ENCODE assay signal across 18 cellular contexts in genomic region chr15:44149224-44149623, GRCh38. TPM values are rescaled to one million over a fixed set of nuclear protein-coding genes. Genes with fewer than 3 reads are reported as not detected.
DNase-seq lines count a peak whose midpoint lies in the region; ATAC-seq, FAIRE-seq and TF ChIP-seq lines count a peak whose summit lies in the region.
"Had no signal": no experiment of that assay in that cellular context is flagged by ENCODE, and none has a peak within 500 bp of the region (broad histone marks: within the 10 kb centered on the region; RNA-seq: fewer than 3 reads in every experiment).

No MANE protein-coding gene starts in this region.

- no peak overlapping the region for H3K9ac ChIP-seq in PC-3 (ENCODE audit: low read length)

- ATAC-seq in A549 = no peak
- ATAC-seq in PC-3 = no peak

- TF ChIP-seq POLR2A in A549 (IDR thresholded peaks at IDR 0.05; ENCODE audit: low read length) = no peak

- no peaks in the 10 kb centered on the region for H3K9me3 ChIP-seq in A549
- no peaks in the 10 kb centered on the region for H3K9me3 ChIP-seq in PC-3 (ENCODE audit: low read length)
- H3K9me3 ChIP-seq: HAP-1 had no signal

- POLR2A ChIA-PET in A549 (lab: Yijun Ruan, JAX) (no interaction called here), PC-3 (lab: Charles Lee; ENCODE audit: unreplicated experiment) (no interaction called here)

- no peaks in the 10 kb centered on the region for H3K27me3 ChIP-seq in PC-3 (ENCODE audit: low read length)

- H3K27ac ChIP-seq in A549 (no peak overlapping the region), PC-3 (ENCODE audit: low read length) (peak overlapping the region; percentile 34; the same call in 1 of the 2 replicates)

- H3K4me3 ChIP-seq in A549 = no peak overlapping the region
- H3K4me3 ChIP-seq in PC-3 (ENCODE audit: low read length) = no peak overlapping the region
- H3K4me3 ChIP-seq: HAP-1 had no signal

- no peaks in the 10 kb centered on the region for H3K9me2 ChIP-seq in PC-3 (replicated peaks; ENCODE audit: low read length)

- TF ChIP-seq EP300 in A549 (IDR thresholded peaks at IDR 0.05) = no peak

- H3K4me1 ChIP-seq in A549 (peaks cover 4% of the 10 kb centered on the region; the same call in 1 of the 3 replicates), PC-3 (ENCODE audit: insufficient read depth, low read length) (peaks cover 28% of the 10 kb centered on the region)

- H4K20me1 ChIP-seq in PC-3 (ENCODE audit: low read length) = no peaks in the 10 kb centered on the region

- DNase-seq in A549 (ENCODE audit: low read depth in 1 of 2, low spot score in 1 of 2) = no peak
- DNase-seq in PC-3 = no peak
- no peak for DNase-seq in frontal cortex (ENCODE audit: low spot score in 2 of 2)
- no peak for DNase-seq in DMS114 treated with DMSO at 0.1 percent for 48 hours (lab: John Stamatoyannopoulos, UW; ENCODE audit: unreplicated experiment)
- no peak for DNase-seq in stimulated activated CD4-positive, alpha-beta T cell treated with anti-CD3 and anti-CD28 coated beads, Interleukin-15, amount 100 ng/mL, for 24 hours
- DNase-seq in activated CD8-positive, alpha-beta memory T cell treated with anti-CD3 and anti-CD28 coated beads, Interleukin-2, amount 50 U/mL, for 4 hours = no peak
- DNase-seq: ACHN; C1 segment of cervical spinal cord; Calu3; CD4-positive, alpha-beta memory T cell; COR-L47; DMS153; DND-41; GOT3; HFFc6 had no signal

- H3F3A ChIP-seq in PC-3 (ENCODE audit: low read length, unreplicated experiment) = peaks cover 5% of the 10 kb centered on the region

- no peak overlapping the region for H3K4me2 ChIP-seq in A549
- peak overlapping the region; percentile 64 for H3K4me2 ChIP-seq in PC-3 (ENCODE audit: low read length)

- BruUV-seq in PC-3 (replicated peaks; lab: Mats Ljungman, UMichigan) = no TSS peak

- H3K79me2 ChIP-seq in PC-3 (ENCODE audit: low read length) = peaks cover 6% of the 10 kb centered on the region; the same call in 1 of the 2 replicates

- no peak overlapping the region for H2AFZ ChIP-seq in PC-3 (ENCODE audit: low read length)

- intact Hi-C loops in PC-3 (cut with micrococcal nuclease) = no loop called here

- no peak for TF ChIP-seq CTCF in A549 (IDR thresholded peaks at IDR 0.05)
- TF ChIP-seq CTCF in PC-3 (conservative IDR thresholded peaks at IDR 0.05; ENCODE audit: low read depth, low read length) = no peak

- no peaks in the 10 kb centered on the region for H3K36me3 ChIP-seq in PC-3 (ENCODE audit: low read depth, low read length)
- H3K36me3 ChIP-seq: HAP-1 had no signal

- WGBS in A549 (ENCODE audit: missing lambda C conversion rate) = 86% methylated on average over 1 of the region's 1 CpG

- CTCF ChIA-PET in A549 (lab: Yijun Ruan, JAX) (interaction anchor here (0.6 kb wide), 1 partner anchor 20 kb away, joined by 3 read pairs; no protein-coding TSS in a partner anchor), PC-3 (lab: Charles Lee) (no interaction called here)

- TF ChIP-seq RAD21 in A549 (conservative IDR thresholded peaks at IDR 0.05 in 1 of 2, IDR thresholded peaks at IDR 0.05 in 1 of 2) = no peak

- FAIRE-seq in A549 (lab: Jason Lieb, UNC) (no peak), frontal cortex (lab: Jason Lieb, UNC) (peak; percentile 69)
- FAIRE-seq: GM12892, H54 had no signal

TF ChIP-seq in A549, 52 proteins besides CTCF, POLR2A, EP300 and RAD21:
- no peak for TF ChIP-seq CEBPB (IDR thresholded peaks at IDR 0.05)
- TF ChIP-seq FOSB (CRISPR knock-in tag; IDR thresholded peaks at IDR 0.05) = no peak
- TF ChIP-seq, protein P1, sequence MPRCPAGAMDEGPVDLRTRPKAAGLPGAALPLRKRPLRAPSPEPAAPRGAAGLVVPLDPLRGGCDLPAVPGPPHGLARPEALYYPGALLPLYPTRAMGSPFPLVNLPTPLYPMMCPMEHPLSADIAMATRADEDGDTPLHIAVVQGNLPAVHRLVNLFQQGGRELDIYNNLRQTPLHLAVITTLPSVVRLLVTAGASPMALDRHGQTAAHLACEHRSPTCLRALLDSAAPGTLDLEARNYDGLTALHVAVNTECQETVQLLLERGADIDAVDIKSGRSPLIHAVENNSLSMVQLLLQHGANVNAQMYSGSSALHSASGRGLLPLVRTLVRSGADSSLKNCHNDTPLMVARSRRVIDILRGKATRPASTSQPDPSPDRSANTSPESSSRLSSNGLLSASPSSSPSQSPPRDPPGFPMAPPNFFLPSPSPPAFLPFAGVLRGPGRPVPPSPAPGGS (IDR thresholded peaks at IDR 0.05) = no peak
- peak; percentile 19 for TF ChIP-seq MAFK (IDR thresholded peaks at IDR 0.05; ENCODE audit: partially characterized antibody)
- no peak for TF ChIP-seq FOXS1 (CRISPR knock-in tag; IDR thresholded peaks at IDR 0.05)
- no peak for TF ChIP-seq KDM1A (IDR thresholded peaks at IDR 0.05; ENCODE audit: low read depth)

RNA-seq across cellular contexts. Expression of gene FRMD5, which starts 45.8 kb away (rescaled TPM):
- 2.3 and 2.5 TPM in 2 replicates for polyA plus RNA-seq in A549 (2011; rRNA removed)
- polyA plus RNA-seq in A549 (2012; cell fraction: cytosol; rRNA removed) = 0.88 and 0.90 TPM in 2 replicates
- 1.3 and 1.6 TPM in 2 replicates for polyA plus RNA-seq in A549 (2012; cell fraction: nucleus; rRNA removed)
- polyA plus RNA-seq in A549 (2017; fragmentation: RNase III; extraction: RNeasy Plus Mini Kit Qiagen cat#74134 plus additional on column Dnase treatment) = 2.6 to 3.6 TPM (median 3.3 TPM) in 3 replicates
- polyA minus RNA-seq in A549 (2011; rRNA and poly(A)+ RNA removed) = 4.2 and 5.5 TPM in 2 replicates
- 8.7 and 12.2 TPM in 2 replicates for total RNA-seq in PC-3 (2014; rRNA removed)
- 25.3 TPM for total RNA-seq in frontal cortex
